16 cellular contexts compared by ENCODE assay signal in genomic region chr9:117744390-117744789, GRCh38. TPM values are rescaled to one million over a fixed set of nuclear protein-coding genes. Genes with fewer than 3 reads are reported as not detected.
DNase-seq lines count a peak whose midpoint lies in the region; ATAC-seq and TF ChIP-seq lines count a peak whose summit lies in the region.
"Had no signal": no experiment of that assay in that cellular context is flagged by ENCODE, and none has a peak within 500 bp of the region (broad histone marks: within the 10 kb centered on the region; RNA-seq: fewer than 3 reads in every experiment).

No MANE protein-coding gene starts in this region.

- H3K9me3 ChIP-seq in OCI-LY3 (ENCODE audit: insufficient read depth, low read length) (no peaks in the 10 kb centered on the region), iPS-20b (ENCODE audit: insufficient read depth, low read depth, low read length) (no peaks in the 10 kb centered on the region)
- H3K9me3 ChIP-seq: pancreas had no signal

- no peak for DNase-seq in activated naive CD8-positive, alpha-beta T cell treated with anti-CD3 and anti-CD28 coated beads, Interleukin-2, amount 10 ng/mL, durations not matched to agents 7 days and 5 days
- no peak for DNase-seq in activated naive CD8-positive, alpha-beta T cell treated with anti-CD3 and anti-CD28 coated beads, Interleukin-2, amount 50 U/mL, for 24 hours
- DNase-seq in stimulated activated naive B cell treated with anti-CD40 and anti-IgM and Interleukin-4, amounts not matched to agents 10 μg/mL and 1 μg/mL and 100 μg/mL, for 72 hours = no peak
- DNase-seq in cerebellar nuclear complex (lab: John Stamatoyannopoulos, UW) (no peak), NCI-H1930 (lab: John Stamatoyannopoulos, UW) (no peak)
- DNase-seq: activated naive CD4-positive, alpha-beta T cell; DMS153; NCI-H510A had no signal

- no peaks in the 10 kb centered on the region for H4K20me1 ChIP-seq in OCI-LY3 (ENCODE audit: insufficient read depth, low read length)

- POLR2A ChIA-PET in activated naive CD8-positive, alpha-beta T cell treated with anti-CD3 and anti-CD28 coated beads, Interleukin-2, amount 10 ng/mL, durations not matched to agents 7 days and 5 days (lab: Charles Lee) = interaction anchor here (0.5 to 1.3 kb wide), 2 partner anchors 57 to 71 kb away, joined by 3 read pairs; no protein-coding TSS in a partner anchor

- H3K4me3 ChIP-seq in OCI-LY3 (ENCODE audit: low read length) = peak overlapping the region; percentile 72
- H3K4me3 ChIP-seq in iPS-20b (ENCODE audit: low read length) = peak overlapping the region; percentile 63

- no peaks in the 10 kb centered on the region for H3K79me2 ChIP-seq in OCI-LY3 (ENCODE audit: low read length)

- H3K9ac ChIP-seq in OCI-LY3 (ENCODE audit: low read length) (no peak overlapping the region), iPS-20b (ENCODE audit: low read depth, low read length) (no peak overlapping the region)

- ATAC-seq in activated naive CD8-positive, alpha-beta T cell treated with anti-CD3 and anti-CD28 coated beads, Interleukin-2, amount 10 ng/mL, durations not matched to agents 7 days and 5 days (ENCODE audit: low read depth) = peak; percentile 77
- ATAC-seq in activated naive CD8-positive, alpha-beta T cell treated with anti-CD3 and anti-CD28 coated beads, Interleukin-2, amount 50 U/mL, for 24 hours = no peak
- peak; percentile 62 to 78 for ATAC-seq in stimulated activated naive B cell treated with anti-CD40 and anti-IgM and Interleukin-4, amounts not matched to agents 10 μg/mL and 1 μg/mL and 100 μg/mL, for 72 hours (replicated peaks)
- ATAC-seq in GM19467 (IDR thresholded peaks at IDR 0.05; ENCODE audit: unreplicated experiment) = no peak
- ATAC-seq: esophagus mucosa had no signal

- H3K27me3 ChIP-seq in OCI-LY3 (ENCODE audit: low read depth, low read length) (peaks cover 70% of the 10 kb centered on the region), iPS-20b (ENCODE audit: insufficient read depth, low read length) (peaks cover 42% of the 10 kb centered on the region)

- H3K27ac Mint-ChIP-seq in activated naive CD8-positive, alpha-beta T cell treated with anti-CD3 and anti-CD28 coated beads, Interleukin-2, amount 10 ng/mL, durations not matched to agents 7 days and 5 days = peak overlapping the region; percentile 78
- no peak overlapping the region for H3K27ac Mint-ChIP-seq in activated naive CD8-positive, alpha-beta T cell treated with anti-CD3 and anti-CD28 coated beads, Interleukin-2, amount 50 U/mL, for 24 hours
- peak overlapping the region; percentile 33 for H3K27ac Mint-ChIP-seq in stimulated activated naive B cell treated with anti-CD40 and anti-IgM and Interleukin-4, amounts not matched to agents 10 μg/mL and 1 μg/mL and 100 μg/mL, for 72 hours
- H3K27ac Mint-ChIP-seq: mesothelial cell of epicardium had no signal

- H2AFZ ChIP-seq in OCI-LY3 (ENCODE audit: low read depth, low read length) = peak overlapping the region; percentile 22; the same call in 1 of the 2 replicates

- H3K36me3 ChIP-seq in OCI-LY3 (replicated peaks; ENCODE audit: low read depth, low read length) = no peaks in the 10 kb centered on the region
- no peaks in the 10 kb centered on the region for H3K36me3 ChIP-seq in iPS-20b (ENCODE audit: insufficient read depth, low read depth, low read length)
- H3K36me3 ChIP-seq: pancreas had no signal

- H3K4me1 ChIP-seq in OCI-LY3 (ENCODE audit: low read length) = peaks cover 29% of the 10 kb centered on the region
- H3K4me1 ChIP-seq in iPS-20b (ENCODE audit: insufficient read depth, low read length) = peaks cover 6% of the 10 kb centered on the region; the same call in 1 of the 2 replicates
- H3K4me1 ChIP-seq: pancreas had no signal

- H3K27me3 Mint-ChIP-seq in activated naive CD8-positive, alpha-beta T cell treated with anti-CD3 and anti-CD28 coated beads, Interleukin-2, amount 10 ng/mL, durations not matched to agents 7 days and 5 days = peaks cover 42% of the 10 kb centered on the region
- peaks cover 35% of the 10 kb centered on the region for H3K27me3 Mint-ChIP-seq in activated naive CD8-positive, alpha-beta T cell treated with anti-CD3 and anti-CD28 coated beads, Interleukin-2, amount 50 U/mL, for 24 hours
- peaks cover 39 to 51% of the 10 kb centered on the region in 2 donors for H3K27me3 Mint-ChIP-seq in stimulated activated naive B cell treated with anti-CD40 and anti-IgM and Interleukin-4, amounts not matched to agents 10 μg/mL and 1 μg/mL and 100 μg/mL, for 72 hours

- H3K9me3 Mint-ChIP-seq in activated naive CD8-positive, alpha-beta T cell treated with anti-CD3 and anti-CD28 coated beads, Interleukin-2, amount 10 ng/mL, durations not matched to agents 7 days and 5 days = peaks cover 5% of the 10 kb centered on the region
- H3K9me3 Mint-ChIP-seq in activated naive CD8-positive, alpha-beta T cell treated with anti-CD3 and anti-CD28 coated beads, Interleukin-2, amount 50 U/mL, for 24 hours = no peaks in the 10 kb centered on the region
- H3K9me3 Mint-ChIP-seq in stimulated activated naive B cell treated with anti-CD40 and anti-IgM and Interleukin-4, amounts not matched to agents 10 μg/mL and 1 μg/mL and 100 μg/mL, for 72 hours = peaks cover 0 to 3% of the 10 kb centered on the region in 2 donors
- H3K9me3 Mint-ChIP-seq: central memory CD8-positive, alpha-beta T cell; mesothelial cell of epicardium had no signal

- peaks cover 7% of the 10 kb centered on the region for H3K36me3 Mint-ChIP-seq in activated naive CD8-positive, alpha-beta T cell treated with anti-CD3 and anti-CD28 coated beads, Interleukin-2, amount 10 ng/mL, durations not matched to agents 7 days and 5 days
- H3K36me3 Mint-ChIP-seq in activated naive CD8-positive, alpha-beta T cell treated with anti-CD3 and anti-CD28 coated beads, Interleukin-2, amount 50 U/mL, for 24 hours (ENCODE audit: low read depth) = no peaks in the 10 kb centered on the region
- no peaks in the 10 kb centered on the region for H3K36me3 Mint-ChIP-seq in stimulated activated naive B cell treated with anti-CD40 and anti-IgM and Interleukin-4, amounts not matched to agents 10 μg/mL and 1 μg/mL and 100 μg/mL, for 72 hours
- H3K36me3 Mint-ChIP-seq: mesothelial cell of epicardium had no signal

- peak overlapping the region; percentile 89 for H3K4me2 ChIP-seq in OCI-LY3 (ENCODE audit: low read length)

- H3K4me3 Mint-ChIP-seq in activated naive CD8-positive, alpha-beta T cell treated with anti-CD3 and anti-CD28 coated beads, Interleukin-2, amount 10 ng/mL, durations not matched to agents 7 days and 5 days = peak overlapping the region; percentile 80
- H3K4me3 Mint-ChIP-seq in activated naive CD8-positive, alpha-beta T cell treated with anti-CD3 and anti-CD28 coated beads, Interleukin-2, amount 50 U/mL, for 24 hours = no peak overlapping the region
- peak overlapping the region in 1 of 2 donors; percentile 31 for H3K4me3 Mint-ChIP-seq in stimulated activated naive B cell treated with anti-CD40 and anti-IgM and Interleukin-4, amounts not matched to agents 10 μg/mL and 1 μg/mL and 100 μg/mL, for 72 hours
- H3K4me3 Mint-ChIP-seq: central memory CD8-positive, alpha-beta T cell; mesothelial cell of epicardium had no signal

- TF ChIP-seq CTCF in OCI-LY3 (IDR thresholded peaks at IDR 0.05; ENCODE audit: low read depth, low read length) = no peak

- no peak overlapping the region for H3K27ac ChIP-seq in OCI-LY3 (ENCODE audit: low read length)
- no peak overlapping the region for H3K27ac ChIP-seq in iPS-20b (ENCODE audit: low read length)
- H3K27ac ChIP-seq: pancreas had no signal

- H3K4me1 Mint-ChIP-seq in activated naive CD8-positive, alpha-beta T cell treated with anti-CD3 and anti-CD28 coated beads, Interleukin-2, amount 10 ng/mL, durations not matched to agents 7 days and 5 days = peaks cover 20% of the 10 kb centered on the region
- peaks cover 6% of the 10 kb centered on the region for H3K4me1 Mint-ChIP-seq in activated naive CD8-positive, alpha-beta T cell treated with anti-CD3 and anti-CD28 coated beads, Interleukin-2, amount 50 U/mL, for 24 hours
- H3K4me1 Mint-ChIP-seq in stimulated activated naive B cell treated with anti-CD40 and anti-IgM and Interleukin-4, amounts not matched to agents 10 μg/mL and 1 μg/mL and 100 μg/mL, for 72 hours = peaks cover 7 to 17% of the 10 kb centered on the region in 2 donors
- H3K4me1 Mint-ChIP-seq: central memory CD8-positive, alpha-beta T cell; mesothelial cell of epicardium had no signal

RNA-seq across cellular contexts. Expression of gene TLR4, which starts 40.2 kb away (rescaled TPM):
- total RNA-seq in activated naive CD8-positive, alpha-beta T cell treated with anti-CD3 and anti-CD28 coated beads, Interleukin-2, amount 10 ng/mL, durations not matched to agents 7 days and 5 days = 1 to 10 TPM in 1 of 2 experiments, under 1 TPM in 1; 0.72 to 1.4 TPM
- total RNA-seq: activated CD8-positive, alpha-beta memory T cell treated with anti-CD3 and anti-CD28 coated beads for 36 hours had no signal

Comparison
In these comparisons a context has a peak if more than half of its experiments do, and no peak if none do; other contexts are left out.
1. ATAC-seq: peak in activated naive CD8-positive, alpha-beta T cell treated with anti-CD3 and anti-CD28 coated beads, Interleukin-2, amount 10 ng/mL, durations not matched to agents 7 days and 5 days (single experiment) and stimulated activated naive B cell treated with anti-CD40 and anti-IgM and Interleukin-4, amounts not matched to agents 10 μg/mL and 1 μg/mL and 100 μg/mL, for 72 hours (2 of 2); none in activated naive CD8-positive, alpha-beta T cell treated with anti-CD3 and anti-CD28 coated beads, Interleukin-2, amount 50 U/mL, for 24 hours (single experiment) and GM19467 (single experiment).